In the genomic region with DNA sequence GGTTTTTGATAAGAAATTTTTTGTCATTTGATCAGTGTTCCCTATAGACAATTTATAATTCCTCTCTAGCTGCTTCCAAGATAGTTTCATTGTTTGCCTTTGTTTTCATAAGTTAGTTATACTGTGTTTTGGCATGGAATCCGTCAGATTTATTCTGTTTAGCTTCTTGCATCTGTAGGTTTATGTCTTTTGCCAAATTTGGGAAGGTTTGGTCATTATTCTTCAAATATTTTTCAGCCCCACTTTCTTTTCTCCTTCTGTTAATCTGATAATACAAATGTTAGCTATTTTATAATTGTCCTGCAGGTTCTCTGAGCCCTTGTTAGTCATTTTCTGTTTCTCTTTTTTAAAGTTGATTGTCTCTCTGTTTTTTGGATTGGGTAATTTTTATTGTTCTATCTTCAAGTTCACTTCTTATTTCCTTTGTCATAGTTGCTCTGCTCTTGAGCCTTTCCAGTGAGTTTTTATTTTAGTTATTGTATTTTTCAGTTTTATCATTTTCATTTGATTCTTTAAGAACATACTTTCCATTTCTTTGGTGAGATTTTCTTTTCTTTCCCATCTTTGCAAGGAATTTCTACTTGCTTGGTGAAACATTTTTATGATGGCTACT, we compare ENCODE assay signal across 20 cellular contexts. TPM values are rescaled to one million over a fixed set of nuclear protein-coding genes. Genes with fewer than 3 reads are reported as not detected.
DNase-seq lines count a peak whose midpoint lies in the region; ATAC-seq and FAIRE-seq lines count a peak whose summit lies in the region.
"Had no signal": no experiment of that assay in that cellular context is flagged by ENCODE, and none has a peak within 500 bp of the region (broad histone marks: within the 10 kb centered on the region; RNA-seq: fewer than 3 reads in every experiment).

No MANE protein-coding gene starts in this region.

- H3K4me3 ChIP-seq in small intestine (ENCODE audit: low read depth in 1 of 2, low read length in 2 of 2) = no peak overlapping the region
- H3K4me3 ChIP-seq: colonic mucosa, neural progenitor cell, upper lobe of left lung had no signal

- H3K36me3 Mint-ChIP-seq in T-helper 1 cell treated with Interleukin-12 subunit alpha and Interleukin-12 subunit beta and Interleukin-4 antibody, amounts not matched to agents 30 μg/mL and 1 μg/mL, for 36 hours (ENCODE audit: low read depth) = peaks cover 25% of the 10 kb centered on the region
- H3K36me3 Mint-ChIP-seq in activated CD4-positive, alpha-beta memory T cell treated with anti-CD3 and anti-CD28 coated beads, Interleukin-2, amount 10 ng/mL, durations not matched to agents 7 days and 5 days (ENCODE audit: low read depth) = peaks cover 23% of the 10 kb centered on the region
- peaks cover 0 to 8% of the 10 kb centered on the region in 2 donors for H3K36me3 Mint-ChIP-seq in naive B cell
- H3K36me3 Mint-ChIP-seq: neural progenitor cell had no signal

- no peaks in the 10 kb centered on the region for H3K27me3 Mint-ChIP-seq in T-helper 1 cell treated with Interleukin-12 subunit alpha and Interleukin-12 subunit beta and Interleukin-4 antibody, amounts not matched to agents 30 μg/mL and 1 μg/mL, for 36 hours (ENCODE audit: low read depth)
- no peaks in the 10 kb centered on the region for H3K27me3 Mint-ChIP-seq in activated CD4-positive, alpha-beta memory T cell treated with anti-CD3 and anti-CD28 coated beads, Interleukin-2, amount 10 ng/mL, durations not matched to agents 7 days and 5 days
- H3K27me3 Mint-ChIP-seq in naive B cell = no peaks in the 10 kb centered on the region

- ATAC-seq in naive B cell (ENCODE audit: low read depth in 2 of 2) (no peak), GM18873 (IDR thresholded peaks at IDR 0.05; ENCODE audit: low FRiP score, unreplicated experiment) (no peak), GM21515 (IDR thresholded peaks at IDR 0.05; ENCODE audit: unreplicated experiment) (no peak)

- H3K9me3 ChIP-seq in small intestine (ENCODE audit: control insufficient read depth, low read depth) = no peaks in the 10 kb centered on the region
- H3K9me3 ChIP-seq: colonic mucosa, upper lobe of left lung had no signal

- peak overlapping the region; percentile 16 for H3K27ac Mint-ChIP-seq in T-helper 1 cell treated with Interleukin-12 subunit alpha and Interleukin-12 subunit beta and Interleukin-4 antibody, amounts not matched to agents 30 μg/mL and 1 μg/mL, for 36 hours
- peak overlapping the region; percentile 80 for H3K27ac Mint-ChIP-seq in activated CD4-positive, alpha-beta memory T cell treated with anti-CD3 and anti-CD28 coated beads, Interleukin-2, amount 10 ng/mL, durations not matched to agents 7 days and 5 days
- peak overlapping the region in 3 of 6 donors; percentile 90 to 97 (median 94) for H3K27ac Mint-ChIP-seq in naive B cell
- H3K27ac Mint-ChIP-seq: HFFc6 had no signal

- CTCF ChIA-PET in activated CD4-positive, alpha-beta memory T cell treated with anti-CD3 and anti-CD28 coated beads, Interleukin-2, amount 10 ng/mL, durations not matched to agents 7 days and 5 days (lab: Charles Lee) = interaction anchor here (1.3 kb wide), 1 partner anchor 30 kb away, joined by 4 read pairs; a partner anchor contains a TSS

- POLR2A ChIA-PET in activated CD4-positive, alpha-beta memory T cell treated with anti-CD3 and anti-CD28 coated beads, Interleukin-2, amount 10 ng/mL, durations not matched to agents 7 days and 5 days (lab: Charles Lee) = interaction anchor here (1.8 kb wide), 1 partner anchor 30 kb away, joined by 11 read pairs; a partner anchor contains a TSS

- 63 to 97% (median 89%) methylated on average over 1 of the region's 1 CpG for WGBS in small intestine, 3 donors

- H3K9me3 Mint-ChIP-seq in T-helper 1 cell treated with Interleukin-12 subunit alpha and Interleukin-12 subunit beta and Interleukin-4 antibody, amounts not matched to agents 30 μg/mL and 1 μg/mL, for 36 hours = peaks cover 24% of the 10 kb centered on the region
- H3K9me3 Mint-ChIP-seq in activated CD4-positive, alpha-beta memory T cell treated with anti-CD3 and anti-CD28 coated beads, Interleukin-2, amount 10 ng/mL, durations not matched to agents 7 days and 5 days = peaks cover 14% of the 10 kb centered on the region
- H3K9me3 Mint-ChIP-seq in naive B cell = peaks cover 2 to 14% (median 9%) of the 10 kb centered on the region in 7 donors
- H3K9me3 Mint-ChIP-seq: HFFc6 had no signal

- H3K4me1 ChIP-seq in small intestine (ENCODE audit: control insufficient read depth in 2 of 2, insufficient read depth in 1 of 2, low read depth in 1 of 2, low read length in 1 of 2) = peaks cover 6 to 14% of the 10 kb centered on the region in 2 donors

- no peaks in the 10 kb centered on the region for H3K27me3 ChIP-seq in small intestine (ENCODE audit: control insufficient read depth in 2 of 2, insufficient read depth in 2 of 2, low read length in 2 of 2)
- H3K27me3 ChIP-seq: colonic mucosa, neural progenitor cell, upper lobe of left lung had no signal

- H3K36me3 ChIP-seq in small intestine (ENCODE audit: control insufficient read depth in 2 of 2, insufficient read depth in 2 of 2, low read length in 2 of 2) = no peaks in the 10 kb centered on the region
- H3K36me3 ChIP-seq: colonic mucosa, neural progenitor cell, upper lobe of left lung had no signal

- no peak overlapping the region for H3K27ac ChIP-seq in small intestine (ENCODE audit: low read depth in 1 of 2, low read length in 1 of 2)
- H3K27ac ChIP-seq: 22Rv1, C4-2B, neural progenitor cell, upper lobe of left lung had no signal

- no peak for DNase-seq in T-helper 1 cell
- no peak for DNase-seq in GM19239 (ENCODE audit: insufficient read length, low spot score)
- no peak for DNase-seq in activated CD4-positive, alpha-beta memory T cell treated with anti-CD3 and anti-CD28 coated beads, Interleukin-2, amount 10 ng/mL, durations not matched to agents 7 days and 5 days
- no peak for DNase-seq in naive B cell
- no peak for DNase-seq in small intestine
- DNase-seq: HFFc6; NCI-H187 treated with DMSO at 0.1 percent for 48 hours; NK-92 treated with Interleukin-12 subunit alpha and Interleukin-12 subunit beta, amount 100 ng/mL, for 24 hours; SHP77 treated with DMSO at 0.1 percent for 48 hours; stimulated activated CD4-positive, alpha-beta T cell treated with anti-CD3 and anti-CD28 coated beads, Interleukin-12 subunit alpha, Interleukin-12 subunit beta, amount 100 ng/mL, for 4 hours; T1000; upper lobe of left lung had no signal

- H3K4me3 Mint-ChIP-seq in T-helper 1 cell treated with Interleukin-12 subunit alpha and Interleukin-12 subunit beta and Interleukin-4 antibody, amounts not matched to agents 30 μg/mL and 1 μg/mL, for 36 hours = no peak overlapping the region
- H3K4me3 Mint-ChIP-seq in activated CD4-positive, alpha-beta memory T cell treated with anti-CD3 and anti-CD28 coated beads, Interleukin-2, amount 10 ng/mL, durations not matched to agents 7 days and 5 days = no peak overlapping the region
- H3K4me3 Mint-ChIP-seq in naive B cell = peak overlapping the region in 6 of 8 donors; percentile 19 to 87 (median 80)
- H3K4me3 Mint-ChIP-seq: HFFc6, neural progenitor cell had no signal

- H3K4me1 Mint-ChIP-seq in T-helper 1 cell treated with Interleukin-12 subunit alpha and Interleukin-12 subunit beta and Interleukin-4 antibody, amounts not matched to agents 30 μg/mL and 1 μg/mL, for 36 hours (ENCODE audit: low read depth) = peaks cover 68% of the 10 kb centered on the region
- peaks cover 73% of the 10 kb centered on the region for H3K4me1 Mint-ChIP-seq in activated CD4-positive, alpha-beta memory T cell treated with anti-CD3 and anti-CD28 coated beads, Interleukin-2, amount 10 ng/mL, durations not matched to agents 7 days and 5 days
- H3K4me1 Mint-ChIP-seq in naive B cell = peaks cover 63 to 87% (median 76%) of the 10 kb centered on the region in 3 donors

- FAIRE-seq in GM19239 (lab: Jason Lieb, UNC) (peak; percentile 47), small intestine (lab: Jason Lieb, UNC) (no peak)
- FAIRE-seq: endothelial cell of umbilical vein had no signal

RNA-seq across cellular contexts. Expression of a gene that starts 5.9 kb away (rescaled TPM):
- 1 to 10 TPM in 1 of 2 experiments, under 1 TPM in 1; 0.65 to 1.4 TPM for total RNA-seq in activated CD4-positive, alpha-beta memory T cell treated with anti-CD3 and anti-CD28 coated beads, Interleukin-2, amount 10 ng/mL, durations not matched to agents 7 days and 5 days
- polyA plus RNA-seq in naive B cell (ENCODE audit: low read depth in 6 of 6) (1 to 10 TPM in 1 of 6 donors, under 1 TPM in 5; 0.15 to 1.7 (median 0.76) TPM), small intestine (100 to 1,000 TPM in 1 of 3 donors, 10 to 100 TPM in 2; 17.0 to 139 (median 23.5) TPM)
- total RNA-seq: endothelial cell of umbilical vein had no signal

RNA-seq across cellular contexts. Expression of a gene that starts 30.6 kb away (rescaled TPM):
- 10 to 100 TPM; 96.4 to 97.6 TPM for total RNA-seq in activated CD4-positive, alpha-beta memory T cell treated with anti-CD3 and anti-CD28 coated beads, Interleukin-2, amount 10 ng/mL, durations not matched to agents 7 days and 5 days
- polyA plus RNA-seq in naive B cell (ENCODE audit: low read depth in 6 of 6) (10 to 100 TPM; 78.2 to 94.5 (median 89.9) TPM), small intestine (100 to 1,000 TPM in 1 of 3 donors, 10 to 100 TPM in 2; 84.1 to 111 (median 99.2) TPM)

RNA-seq across cellular contexts. Expression of a gene that starts 56.5 kb away (rescaled TPM):
- total RNA-seq in activated CD4-positive, alpha-beta memory T cell treated with anti-CD3 and anti-CD28 coated beads, Interleukin-2, amount 10 ng/mL, durations not matched to agents 7 days and 5 days = 1 to 10 TPM; 6.3 to 7.5 TPM
- polyA plus RNA-seq in naive B cell (ENCODE audit: low read depth in 6 of 6) (1 to 10 TPM in 5 of 6 donors, not detected in 1; 4.1 to 8.5 (median 7.3) TPM), small intestine (1 to 10 TPM in 1 of 3 donors, under 1 TPM in 2; under 0.01 to 1.2 (median 0.67) TPM)

Comparison
In these comparisons a context has a peak if more than half of its experiments do, and no peak if none do; other contexts are left out.
1. H3K4me3 Mint-ChIP-seq: peak in naive B cell (6 of 8); none in T-helper 1 cell treated with Interleukin-12 subunit alpha and Interleukin-12 subunit beta and Interleukin-4 antibody, amounts not matched to agents 30 μg/mL and 1 μg/mL, for 36 hours (single experiment) and activated CD4-positive, alpha-beta memory T cell treated with anti-CD3 and anti-CD28 coated beads, Interleukin-2, amount 10 ng/mL, durations not matched to agents 7 days and 5 days (single experiment).
2. RNA of a gene that starts 5.9 kb away (polyA plus RNA-seq): 17.0 to 139 TPM in small intestine; 0.15 to 1.7 TPM in naive B cell; every median in the first group is over 4 times any median in the second.